Comparison of ENCODE assay signal across 1 cellular context in genomic region chr3:171453175-171453868, GRCh38.
TF ChIP-seq lines count a peak whose summit lies in the region.

No MANE protein-coding gene starts in this region.

TF ChIP-seq in HEK293, 187 proteins besides CTCF, POLR2A, EP300 and RAD21 (continued from another document):
- TF ChIP-seq ZBTB26 (tag by site-specific recombination; optimal IDR thresholded peaks at IDR 0.05): no peak
- TF ChIP-seq ZXDB (tag by site-specific recombination; IDR thresholded peaks at IDR 0.05): no peak
- TF ChIP-seq KLF7 (tag by site-specific recombination; IDR thresholded peaks at IDR 0.05; ENCODE audit: borderline replicate concordance): no peak
- TF ChIP-seq ZFP41 (tag by site-specific recombination; IDR thresholded peaks at IDR 0.05; ENCODE audit: borderline replicate concordance): no peak
- TF ChIP-seq ZNF280D (tag by site-specific recombination; IDR thresholded peaks at IDR 0.05): no peak
- no peak for TF ChIP-seq ZNF138 (tag by site-specific recombination; IDR thresholded peaks at IDR 0.05; ENCODE audit: borderline replicate concordance)
- TF ChIP-seq EGR2 (tag by site-specific recombination; IDR thresholded peaks at IDR 0.05; ENCODE audit: low read depth): no peak
- TF ChIP-seq ZNF510 (tag by site-specific recombination; IDR thresholded peaks at IDR 0.05; ENCODE audit: insufficient replicate concordance): no peak
- no peak for TF ChIP-seq ZNF202 (tag by site-specific recombination; IDR thresholded peaks at IDR 0.05; ENCODE audit: borderline replicate concordance)
- no peak for TF ChIP-seq ZNF48 (tag by site-specific recombination; IDR thresholded peaks at IDR 0.05)
- TF ChIP-seq ZNF548 (tag by site-specific recombination; IDR thresholded peaks at IDR 0.05): no peak
- no peak for TF ChIP-seq ZNF2 (tag by site-specific recombination; IDR thresholded peaks at IDR 0.05)
- TF ChIP-seq ZNF76 (tag by site-specific recombination; IDR thresholded peaks at IDR 0.05; ENCODE audit: borderline replicate concordance, low read depth): no peak
- no peak for TF ChIP-seq BCL11B (tag by site-specific recombination; IDR thresholded peaks at IDR 0.05; ENCODE audit: low read depth)
- TF ChIP-seq ZFP37 (tag by site-specific recombination; IDR thresholded peaks at IDR 0.05): no peak
TF ChIP-seq in HEK293: peak in this region for 7.
